In genomic region chr3:82641701-82642100, GRCh38 we compare ENCODE assay signal across 24 cellular contexts.
"Had no signal": no experiment of that assay in that cellular context is flagged by ENCODE, and none has a peak within 500 bp of the region (broad histone marks: within the 10 kb centered on the region; RNA-seq: fewer than 3 reads in every experiment).

No MANE protein-coding gene starts in this region.

- H3K9me3 ChIP-seq: ascending aorta, right atrium auricular region, SK-N-SH, tibial artery had no signal

- H3K9ac ChIP-seq: SK-N-SH had no signal

- ATAC-seq: left ventricle myocardium superior; mucosa of descending colon; stimulated activated naive CD8-positive, alpha-beta T cell treated with anti-CD3 and anti-CD28 coated beads, Interleukin-15, Interleukin-2, amounts not matched to agents 100 U/mL and 50 U/mL, for 24 hours; T-cell had no signal

- H3K4me1 ChIP-seq: ascending aorta, right atrium auricular region, tibial artery had no signal

- H3K27ac ChIP-seq: ascending aorta, dorsolateral prefrontal cortex, right atrium auricular region, tibial artery had no signal

- H3K36me3 Mint-ChIP-seq: memory B cell, naive B cell, T-cell had no signal

- H3K27me3 Mint-ChIP-seq: memory B cell, naive B cell, progenitor cell of endocrine pancreas, T-cell had no signal

- H3K9me2 ChIP-seq: SK-N-SH had no signal

- H3K4me1 Mint-ChIP-seq: memory B cell, naive B cell, neural crest cell, T-cell had no signal

- FAIRE-seq: colon, frontal cortex had no signal

- H3K9me3 Mint-ChIP-seq: memory B cell had no signal

- H3K36me3 ChIP-seq: ascending aorta, right atrium auricular region, tibial artery had no signal

- DNase-seq: activated CD4-positive, alpha-beta T cell treated with anti-CD3 and anti-CD28 coated beads, Interleukin-2, amount 50 U/mL, for 1 hour; activated CD8-positive, alpha-beta memory T cell treated with anti-CD3 and anti-CD28 coated beads, Interleukin-2, amount 50 U/mL, for 4 hours; activated effector memory CD4-positive, alpha-beta T cell treated with Interleukin-2 at 50 U/mL for 16 hours; activated naive CD4-positive, alpha-beta T cell treated with anti-CD3 and anti-CD28 coated beads, Interleukin-2, amount 50 U/mL, for 16 hours; activated T-cell treated with anti-CD3 and anti-CD28 coated beads, Interleukin-2, amount 50 U/mL, for 48 hours; caudate nucleus; dorsolateral prefrontal cortex; head of caudate nucleus; left ventricle myocardium superior; mucosa of descending colon; naive B cell; SK-N-SH; stimulated activated CD4-positive, alpha-beta T cell treated with anti-CD3 and anti-CD28 coated beads, Interleukin-2, amount 100 ng/mL, for 24 hours; stimulated activated naive CD8-positive, alpha-beta T cell treated with anti-CD3 and anti-CD28 coated beads, Interleukin-15, Interleukin-2, amounts not matched to agents 100 U/mL and 50 U/mL, for 24 hours; substantia nigra; T-cell; tibial artery had no signal

- H3K27ac Mint-ChIP-seq: memory B cell, naive B cell, progenitor cell of endocrine pancreas, T-cell had no signal

- H3K27me3 ChIP-seq: ascending aorta, dorsolateral prefrontal cortex, right atrium auricular region, tibial artery had no signal

- H3K4me3 ChIP-seq: ascending aorta, dorsolateral prefrontal cortex, mucosa of descending colon, right atrium auricular region, tibial artery had no signal

- H3K4me2 ChIP-seq: SK-N-SH had no signal

- H3K4me3 Mint-ChIP-seq: memory B cell, naive B cell, neural crest cell, T-cell had no signal
